32 cellular contexts compared by ENCODE assay signal in the genomic region with DNA sequence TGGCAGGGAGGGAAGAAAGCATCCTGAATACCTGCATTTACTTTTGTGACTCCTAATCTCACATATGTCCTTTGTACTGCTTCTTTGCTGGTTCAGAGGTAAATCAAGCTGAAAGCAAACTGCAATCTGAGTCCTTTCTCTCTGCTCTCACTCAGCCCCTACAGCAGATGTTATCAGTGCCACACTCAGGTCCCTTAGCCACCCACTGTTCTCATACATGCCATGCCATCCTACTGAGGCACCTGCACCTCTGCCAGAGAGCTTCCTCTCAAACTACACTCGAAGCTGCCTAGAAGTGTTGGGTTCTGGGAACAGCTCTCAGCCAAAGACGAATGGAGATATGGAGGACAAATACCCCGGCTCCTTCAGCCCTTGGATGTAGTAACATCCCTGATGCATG.
"Had no signal": no experiment of that assay in that cellular context is flagged by ENCODE, and none has a peak within 500 bp of the region (broad histone marks: within the 10 kb centered on the region; RNA-seq: fewer than 3 reads in every experiment).

No MANE protein-coding gene starts in this region.

- FAIRE-seq: bronchial epithelial cell had no signal

- H3K4me3 ChIP-seq: adrenal gland had no signal

- H3K27ac ChIP-seq: adrenal gland, VCaP had no signal

- H3K9me3 ChIP-seq: adrenal gland had no signal

- ATAC-seq: activated naive CD4-positive, alpha-beta T cell treated with anti-CD3 and anti-CD28 coated beads, Interleukin-2, amount 50 U/mL, for 72 hours; activated T-cell treated with anti-CD3 and anti-CD28 coated beads, Interleukin-2, amount 50 U/mL, for 4 hours had no signal

- H3K4me3 Mint-ChIP-seq: activated B cell treated with CpG ODN at 0.5 μM for 24 hours; activated CD4-positive, alpha-beta memory T cell treated with anti-CD3 and anti-CD28 coated beads for 36 hours; activated naive CD4-positive, alpha-beta T cell treated with anti-CD3 and anti-CD28 coated beads for 36 hours; activated T-cell treated with anti-CD3 and anti-CD28 coated beads, Interleukin-2, amount 50 U/mL, for 4 hours; activated T-helper 1 cell treated with anti-CD3 and anti-CD28 coated beads, Interleukin-12 subunit alpha, Interleukin-12 subunit beta, Interleukin-2, Interleukin-4 antibody, amounts not matched to agents 30 ng/mL and 10 ng/mL and 1 ng/mL, durations not matched to agents 14 hours and 24 hours and 36 hours; brain had no signal

- H3K27me3 ChIP-seq: adrenal gland had no signal

- H3K4me1 Mint-ChIP-seq: activated B cell treated with CpG ODN at 0.5 μM for 24 hours had no signal

- H3K27me3 Mint-ChIP-seq: brain had no signal

- H3K4me1 ChIP-seq: adrenal gland had no signal

- H3K36me3 Mint-ChIP-seq: activated CD4-positive, alpha-beta memory T cell treated with anti-CD3 and anti-CD28 coated beads for 36 hours; brain had no signal

- H3K27ac Mint-ChIP-seq: activated B cell treated with CpG ODN at 0.5 μM for 24 hours; activated CD4-positive, alpha-beta memory T cell treated with anti-CD3 and anti-CD28 coated beads for 36 hours; activated naive CD4-positive, alpha-beta T cell treated with anti-CD3 and anti-CD28 coated beads for 36 hours; activated naive CD4-positive, alpha-beta T cell treated with anti-CD3 and anti-CD28 coated beads, Interleukin-2, amount 50 U/mL, for 72 hours; activated T-helper 1 cell treated with anti-CD3 and anti-CD28 coated beads, Interleukin-12 subunit alpha, Interleukin-12 subunit beta, Interleukin-2, Interleukin-4 antibody, amounts not matched to agents 30 ng/mL and 10 ng/mL and 1 ng/mL, durations not matched to agents 14 hours and 24 hours and 36 hours; brain had no signal

- H3K9me3 Mint-ChIP-seq: activated B cell treated with CpG ODN at 0.5 μM for 24 hours; activated CD4-positive, alpha-beta memory T cell treated with anti-CD3 and anti-CD28 coated beads for 36 hours; activated naive CD4-positive, alpha-beta T cell treated with anti-CD3 and anti-CD28 coated beads for 36 hours; activated T-cell treated with anti-CD3 and anti-CD28 coated beads, Interleukin-2, amount 50 U/mL, for 4 hours; activated T-helper 1 cell treated with anti-CD3 and anti-CD28 coated beads, Interleukin-12 subunit alpha, Interleukin-12 subunit beta, Interleukin-2, Interleukin-4 antibody, amounts not matched to agents 30 ng/mL and 10 ng/mL and 1 ng/mL, durations not matched to agents 14 hours and 24 hours and 36 hours had no signal

- H3K36me3 ChIP-seq: adrenal gland had no signal

- DNase-seq: activated B cell treated with CpG ODN at 0.5 μM for 24 hours; activated CD4-positive, alpha-beta memory T cell treated with anti-CD3 and anti-CD28 coated beads for 36 hours; activated CD4-positive, alpha-beta T cell treated with anti-CD3 and anti-CD28 coated beads for 4 hours; activated CD4-positive, alpha-beta T cell treated with anti-CD3 and anti-CD28 coated beads, Interleukin-2, amount 50 U/mL, for 1 hour; activated CD4-positive, CD25-positive, alpha-beta regulatory T cell treated with anti-CD3 and anti-CD28 coated beads, Interleukin-2, amount 50 U/mL, for 72 hours; activated CD8-positive, alpha-beta memory T cell treated with anti-CD3 and anti-CD28 coated beads, Interleukin-2, amount 50 U/mL, for 4 hours; activated gamma-delta T cell treated with Interleukin-2 at 50 U/mL for 16 hours; activated naive CD4-positive, alpha-beta T cell treated with anti-CD3 and anti-CD28 coated beads for 36 hours; activated T-cell treated with anti-CD3 and anti-CD28 coated beads for 4 hours; activated T-cell treated with anti-CD3 and anti-CD28 coated beads, Interleukin-2, amount 50 U/mL, for 4 hours; adrenal gland; caudate nucleus; cerebellar nuclear complex; NCI-H1092 treated with DMSO at 0.1 percent for 48 hours; NCI-H1417; NCI-H146; NCI-H187; NCI-H2029 treated with DMSO at 0.1 percent for 48 hours; NCI-H2107; NCI-H510A; NCI-H526; OCI-M1; Right ventricle myocardium superior; SW 1271; T-helper 1 cell; T-helper 2 cell; T-helper 9 cell had no signal
